ENCODE assay signal across 19 cellular contexts in the genomic region with DNA sequence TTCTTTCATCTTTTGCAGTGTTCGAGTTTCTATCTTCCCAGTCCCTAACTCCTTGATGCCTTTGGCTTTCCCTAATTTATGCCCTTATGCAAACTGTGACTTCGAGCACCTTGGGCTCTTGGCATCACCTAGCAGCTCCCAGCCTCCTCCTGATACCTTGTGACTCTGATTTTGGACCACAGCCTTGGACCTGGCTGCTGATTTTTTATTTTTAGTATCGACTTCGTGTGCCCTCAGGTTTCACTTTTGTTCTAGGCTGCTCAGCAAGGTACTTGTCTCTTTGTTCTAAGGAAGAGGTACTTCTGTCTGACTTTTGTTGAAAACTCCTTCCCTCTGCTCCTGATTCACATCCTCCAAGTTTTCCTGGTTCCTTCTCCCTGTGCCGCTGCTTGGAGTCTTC.
A peak's percentile ranks its signal among the peaks of the same experiment; 100 is the strongest.
DNase-seq lines count a peak whose midpoint lies in the region; TF ChIP-seq lines count a peak whose summit lies in the region.
"Had no signal": no experiment of that assay in that cellular context is flagged by ENCODE, and none has a peak within 500 bp of the region (broad histone marks: within the 10 kb centered on the region; RNA-seq: fewer than 3 reads in every experiment).

No MANE protein-coding gene starts in this region.

- H3K9me3 ChIP-seq in HEK293 (ENCODE audit: control insufficient read depth, insufficient read depth, low read depth, low read length) (no peaks in the 10 kb centered on the region), adrenal gland (replicated peaks in 1 of 3) (no peaks in the 10 kb centered on the region), mesodermal cell (ENCODE audit: control insufficient read depth, low read length) (peaks cover 5% of the 10 kb centered on the region), esophagus muscularis mucosa (peaks cover 0 to 3% (median 0%) of the 10 kb centered on the region in 4 donors)
- H3K9me3 ChIP-seq: BLaER1 treated with 17β-estradiol and CSF1 and Interleukin-3, amounts not matched to agents 10 nM and 100 nM; Caco-2; gastrocnemius medialis; stomach; transverse colon had no signal

- in situ Hi-C loops in G401 (cut with HindIII; ENCODE audit: low sequenced_read_pairs) = no loop called here

- H3K4me1 ChIP-seq in HEK293 (ENCODE audit: control insufficient read depth, insufficient read depth, low read length) = 0 out of 2 replicates have a peak, but pooled peaks cover 3% of the 10 kb centered on the region
- no peaks in the 10 kb centered on the region for H3K4me1 ChIP-seq in adrenal gland (replicated peaks in 1 of 2)
- peaks cover 17% of the 10 kb centered on the region for H3K4me1 ChIP-seq in mesodermal cell (ENCODE audit: control insufficient read depth, insufficient read depth, low read length, poor library complexity, severe bottlenecking)
- peaks cover 0 to 8% (median 5%) of the 10 kb centered on the region in 4 donors for H3K4me1 ChIP-seq in esophagus muscularis mucosa
- H3K4me1 ChIP-seq: Caco-2, gastrocnemius medialis, left lung, stomach, transverse colon had no signal

- WGBS in adrenal gland, 4 donors = 60 to 70% (median 68%) methylated on average over 5 of the region's 5 CpGs
- WGBS in mesodermal cell (ENCODE audit: insufficient coverage in 2 of 2), 2 experiments = 84 to 93% methylated on average over 3 to 5 of the region's 5 CpGs
- WGBS in esophagus muscularis mucosa = 77% methylated on average over 5 of the region's 5 CpGs

- TF ChIP-seq CTCF in HEK293 (tag by site-specific recombination; IDR thresholded peaks at IDR 0.05) = no peak
- TF ChIP-seq CTCF in adrenal gland (IDR thresholded peaks at IDR 0.05) = no peak
- no peak for TF ChIP-seq CTCF in esophagus muscularis mucosa (IDR thresholded peaks at IDR 0.05)

- H3K27me3 ChIP-seq in adrenal gland (no peaks in the 10 kb centered on the region), esophagus muscularis mucosa (no peaks in the 10 kb centered on the region)
- H3K27me3 ChIP-seq: BLaER1 treated with 17β-estradiol and CSF1 and Interleukin-3, amounts not matched to agents 10 nM and 100 nM; gastrocnemius medialis; left lung; stomach; transverse colon had no signal

- no peak for TF ChIP-seq POLR2A in adrenal gland (IDR thresholded peaks at IDR 0.05)
- TF ChIP-seq POLR2A in esophagus muscularis mucosa (IDR thresholded peaks at IDR 0.05; ENCODE audit: low read depth) = no peak

- POLR2A ChIA-PET in HEK293 (lab: Yijun Ruan, JAX) = no interaction called here

- CTCF ChIA-PET in HEK293 (lab: Yijun Ruan, JAX) = interaction anchor here (1.6 kb wide), 1 partner anchor 39 kb away, joined by 3 read pairs; no protein-coding TSS in a partner anchor

- H3K36me3 ChIP-seq in HEK293 (ENCODE audit: control insufficient read depth in 2 of 2, insufficient read depth in 1 of 2, low read length in 2 of 2) (no peaks in the 10 kb centered on the region), adrenal gland (replicated peaks in 1 of 2) (no peaks in the 10 kb centered on the region), mesodermal cell (ENCODE audit: control insufficient read depth, insufficient read depth, low read length) (no peaks in the 10 kb centered on the region), esophagus muscularis mucosa (no peaks in the 10 kb centered on the region)
- H3K36me3 ChIP-seq: BLaER1 treated with 17β-estradiol and CSF1 and Interleukin-3, amounts not matched to agents 10 nM and 100 nM; gastrocnemius medialis; left lung; stomach; transverse colon had no signal

- DNase-seq in G401 (ENCODE audit: low spot score) = peak; percentile 74
- DNase-seq in adrenal gland = no peak
- DNase-seq in stimulated activated CD4-positive, alpha-beta T cell treated with anti-CD3 and anti-CD28 coated beads, Interleukin-2, amount 100 ng/mL, for 48 hours = no peak
- DNase-seq in DMS153 treated with DMSO at 0.1 percent for 48 hours (lab: John Stamatoyannopoulos, UW; ENCODE audit: unreplicated experiment) = no peak
- no peak for DNase-seq in esophagus muscularis mucosa (ENCODE audit: extremely low spot score)
- DNase-seq: activated CD4-positive, alpha-beta T cell treated with anti-CD3 and anti-CD28 coated beads, Interleukin-2, amount 50 U/mL, for 48 hours; Caco-2; DND-41; gastrocnemius medialis; immature natural killer cell; left lung; NCI-H1092; NCI-H187; NCI-H526 treated with DMSO at 0.1 percent for 48 hours; stomach; transverse colon had no signal

- intact Hi-C loops in adrenal gland (cut with DNase I) (no loop called here), esophagus muscularis mucosa (cut with DNase I) (no loop called here)

- H3K27ac ChIP-seq in HEK293 (ENCODE audit: extremely low read depth, low read depth, low read length) (no peak overlapping the region), adrenal gland (peak overlapping the region in 3 of 5 donors; percentile 21 to 73 (median 28)), mesodermal cell (ENCODE audit: low read depth, low read length, severe bottlenecking) (peak overlapping the region; percentile 68), esophagus muscularis mucosa (replicated peaks in 1 of 4) (no peak overlapping the region)
- H3K27ac ChIP-seq: BLaER1 treated with 17β-estradiol and CSF1 and Interleukin-3, amounts not matched to agents 10 nM and 100 nM; gastrocnemius medialis; left lung; stomach; transverse colon had no signal

- no peak overlapping the region for H3K4me3 ChIP-seq in HEK293 (ENCODE audit: low read depth, low read length)
- no peak overlapping the region for H3K4me3 ChIP-seq in adrenal gland
- H3K4me3 ChIP-seq in mesodermal cell (ENCODE audit: extremely low read depth, insufficient read depth, low read length, poor library complexity, severe bottlenecking) = no peak overlapping the region
- H3K4me3 ChIP-seq in esophagus muscularis mucosa = no peak overlapping the region
- H3K4me3 ChIP-seq: BLaER1 treated with 17β-estradiol and CSF1 and Interleukin-3, amounts not matched to agents 10 nM and 100 nM; gastrocnemius medialis; left lung; stomach; transverse colon had no signal

- TF ChIP-seq EP300 in esophagus muscularis mucosa (IDR thresholded peaks at IDR 0.05) = no peak

TF ChIP-seq in HEK293, 187 proteins besides CTCF, POLR2A, EP300 and RAD21:
- TF ChIP-seq GFI1B (tag by site-specific recombination; IDR thresholded peaks at IDR 0.05) (no peak), ZBTB48 (tag by site-specific recombination; IDR thresholded peaks at IDR 0.05) (0 out of 2 replicates have a peak, but pooled peaks have one; percentile 15), ZBTB44 (tag by site-specific recombination; IDR thresholded peaks at IDR 0.05) (no peak)

Comparison
In these comparisons a context has a peak if more than half of its experiments do, and no peak if none do; other contexts are left out.
1. H3K27ac ChIP-seq: peak in adrenal gland (3 of 5) and mesodermal cell (single experiment); none in HEK293 (single experiment) and esophagus muscularis mucosa (0 of 4).